1 cellular context compared by ENCODE assay signal in genomic region chr4:7042697-7043464, GRCh38.
A peak's percentile ranks its signal among the peaks of the same experiment; 100 is the strongest.
TF ChIP-seq lines count a peak whose summit lies in the region.

A gene with protein sequence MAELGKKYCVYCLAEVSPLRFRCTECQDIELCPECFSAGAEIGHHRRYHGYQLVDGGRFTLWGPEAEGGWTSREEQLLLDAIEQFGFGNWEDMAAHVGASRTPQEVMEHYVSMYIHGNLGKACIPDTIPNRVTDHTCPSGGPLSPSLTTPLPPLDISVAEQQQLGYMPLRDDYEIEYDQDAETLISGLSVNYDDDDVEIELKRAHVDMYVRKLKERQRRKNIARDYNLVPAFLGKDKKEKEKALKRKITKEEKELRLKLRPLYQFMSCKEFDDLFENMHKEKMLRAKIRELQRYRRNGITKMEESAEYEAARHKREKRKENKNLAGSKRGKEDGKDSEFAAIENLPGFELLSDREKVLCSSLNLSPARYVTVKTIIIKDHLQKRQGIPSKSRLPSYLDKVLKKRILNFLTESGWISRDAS (plus strand): TSS chr4:7043372. CDS start chr4:7043580, 208 bp downstream.

TF ChIP-seq in K562, 482 proteins besides CTCF, POLR2A, EP300 and RAD21 (continued from another document and continues in another):
- TF ChIP-seq, protein P1, sequence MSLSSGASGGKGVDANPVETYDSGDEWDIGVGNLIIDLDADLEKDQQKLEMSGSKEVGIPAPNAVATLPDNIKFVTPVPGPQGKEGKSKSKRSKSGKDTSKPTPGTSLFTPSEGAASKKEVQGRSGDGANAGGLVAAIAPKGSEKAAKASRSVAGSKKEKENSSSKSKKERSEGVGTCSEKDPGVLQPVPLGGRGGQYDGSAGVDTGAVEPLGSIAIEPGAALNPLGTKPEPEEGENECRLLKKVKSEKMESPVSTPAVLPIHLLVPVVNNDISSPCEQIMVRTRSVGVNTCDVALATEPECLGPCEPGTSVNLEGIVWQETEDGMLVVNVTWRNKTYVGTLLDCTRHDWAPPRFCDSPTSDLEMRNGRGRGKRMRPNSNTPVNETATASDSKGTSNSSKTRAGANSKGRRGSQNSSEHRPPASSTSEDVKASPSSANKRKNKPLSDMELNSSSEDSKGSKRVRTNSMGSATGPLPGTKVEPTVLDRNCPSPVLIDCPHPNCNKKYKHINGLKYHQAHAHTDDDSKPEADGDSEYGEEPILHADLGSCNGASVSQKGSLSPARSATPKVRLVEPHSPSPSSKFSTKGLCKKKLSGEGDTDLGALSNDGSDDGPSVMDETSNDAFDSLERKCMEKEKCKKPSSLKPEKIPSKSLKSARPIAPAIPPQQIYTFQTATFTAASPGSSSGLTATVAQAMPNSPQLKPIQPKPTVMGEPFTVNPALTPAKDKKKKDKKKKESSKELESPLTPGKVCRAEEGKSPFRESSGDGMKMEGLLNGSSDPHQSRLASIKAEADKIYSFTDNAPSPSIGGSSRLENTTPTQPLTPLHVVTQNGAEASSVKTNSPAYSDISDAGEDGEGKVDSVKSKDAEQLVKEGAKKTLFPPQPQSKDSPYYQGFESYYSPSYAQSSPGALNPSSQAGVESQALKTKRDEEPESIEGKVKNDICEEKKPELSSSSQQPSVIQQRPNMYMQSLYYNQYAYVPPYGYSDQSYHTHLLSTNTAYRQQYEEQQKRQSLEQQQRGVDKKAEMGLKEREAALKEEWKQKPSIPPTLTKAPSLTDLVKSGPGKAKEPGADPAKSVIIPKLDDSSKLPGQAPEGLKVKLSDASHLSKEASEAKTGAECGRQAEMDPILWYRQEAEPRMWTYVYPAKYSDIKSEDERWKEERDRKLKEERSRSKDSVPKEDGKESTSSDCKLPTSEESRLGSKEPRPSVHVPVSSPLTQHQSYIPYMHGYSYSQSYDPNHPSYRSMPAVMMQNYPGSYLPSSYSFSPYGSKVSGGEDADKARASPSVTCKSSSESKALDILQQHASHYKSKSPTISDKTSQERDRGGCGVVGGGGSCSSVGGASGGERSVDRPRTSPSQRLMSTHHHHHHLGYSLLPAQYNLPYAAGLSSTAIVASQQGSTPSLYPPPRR (CRISPR knock-in tag; IDR thresholded peaks at IDR 0.05; ENCODE audit: borderline replicate concordance), result 0 out of 2 replicates have a peak, but pooled peaks have one; percentile 59
- TF ChIP-seq BCOR (IDR thresholded peaks at IDR 0.05) (0 out of 2 replicates have a peak, but pooled peaks have one; percentile 7), ZHX1 (conservative IDR thresholded peaks at IDR 0.05; ENCODE audit: low read length) (no peak), ZNF41 (CRISPR knock-in tag; conservative IDR thresholded peaks at IDR 0.05) (no peak), ZBTB17 (CRISPR knock-in tag; IDR thresholded peaks at IDR 0.05) (no peak), HDAC1 (IDR thresholded peaks at IDR 0.05) (peak in 1 of 2 experiments; percentile 99; a peak in 2 of 4 replicates), RBBP5 (IDR thresholded peaks at IDR 0.05; ENCODE audit: borderline replicate concordance, insufficient read depth, low read length, poor library complexity, severe bottlenecking) (peak; percentile 77), GTF2E2 (tag; IDR thresholded peaks at IDR 0.05) (no peak), ZNF551 (CRISPR knock-in tag; IDR thresholded peaks at IDR 0.05) (no peak), NCOA6 (IDR thresholded peaks at IDR 0.05) (no peak), NFIC (IDR thresholded peaks at IDR 0.05) (no peak), CTCFL (IDR thresholded peaks at IDR 0.05; ENCODE audit: borderline replicate concordance, insufficient read depth, low read depth, low read length, poor library complexity, severe bottlenecking) (peak; percentile 74), ZNF444 (CRISPR knock-in tag; IDR thresholded peaks at IDR 0.05) (no peak), TAF7 (tag; IDR thresholded peaks at IDR 0.05) (no peak), HIVEP1 (CRISPR knock-in tag; IDR thresholded peaks at IDR 0.05) (no peak), NEUROD1 (IDR thresholded peaks at IDR 0.05; ENCODE audit: borderline replicate concordance, low read depth, low read length, partially characterized antibody) (peak; percentile 87), AFF4 (CRISPR knock-in tag; IDR thresholded peaks at IDR 0.05) (no peak), DNMT1 (IDR thresholded peaks at IDR 0.05) (no peak), HINFP (tag; conservative IDR thresholded peaks at IDR 0.05; ENCODE audit: low read depth) (no peak), STAT5A (IDR thresholded peaks at IDR 0.05; ENCODE audit: borderline replicate concordance, low read length) (no peak), ZBED1 (IDR thresholded peaks at IDR 0.05) (no peak), FOXO4 (CRISPR knock-in tag; IDR thresholded peaks at IDR 0.05) (no peak)
- TF ChIP-seq, protein P2, sequence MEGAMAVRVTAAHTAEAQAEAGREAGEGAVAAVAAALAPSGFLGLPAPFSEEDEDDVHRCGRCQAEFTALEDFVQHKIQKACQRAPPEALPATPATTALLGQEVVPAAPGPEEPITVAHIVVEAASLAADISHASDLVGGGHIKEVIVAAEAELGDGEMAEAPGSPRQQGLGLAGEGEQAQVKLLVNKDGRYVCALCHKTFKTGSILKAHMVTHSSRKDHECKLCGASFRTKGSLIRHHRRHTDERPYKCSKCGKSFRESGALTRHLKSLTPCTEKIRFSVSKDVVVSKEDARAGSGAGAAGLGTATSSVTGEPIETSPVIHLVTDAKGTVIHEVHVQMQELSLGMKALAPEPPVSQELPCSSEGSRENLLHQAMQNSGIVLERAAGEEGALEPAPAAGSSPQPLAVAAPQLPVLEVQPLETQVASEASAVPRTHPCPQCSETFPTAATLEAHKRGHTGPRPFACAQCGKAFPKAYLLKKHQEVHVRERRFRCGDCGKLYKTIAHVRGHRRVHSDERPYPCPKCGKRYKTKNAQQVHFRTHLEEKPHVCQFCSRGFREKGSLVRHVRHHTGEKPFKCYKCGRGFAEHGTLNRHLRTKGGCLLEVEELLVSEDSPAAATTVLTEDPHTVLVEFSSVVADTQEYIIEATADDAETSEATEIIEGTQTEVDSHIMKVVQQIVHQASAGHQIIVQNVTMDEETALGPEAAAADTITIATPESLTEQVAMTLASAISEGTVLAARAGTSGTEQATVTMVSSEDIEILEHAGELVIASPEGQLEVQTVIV (CRISPR knock-in tag; IDR thresholded peaks at IDR 0.05; ENCODE audit: borderline replicate concordance), result no peak
- TF ChIP-seq, protein P3, sequence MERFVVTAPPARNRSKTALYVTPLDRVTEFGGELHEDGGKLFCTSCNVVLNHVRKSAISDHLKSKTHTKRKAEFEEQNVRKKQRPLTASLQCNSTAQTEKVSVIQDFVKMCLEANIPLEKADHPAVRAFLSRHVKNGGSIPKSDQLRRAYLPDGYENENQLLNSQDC (CRISPR knock-in tag; IDR thresholded peaks at IDR 0.05), result no peak
- TF ChIP-seq, protein P4, sequence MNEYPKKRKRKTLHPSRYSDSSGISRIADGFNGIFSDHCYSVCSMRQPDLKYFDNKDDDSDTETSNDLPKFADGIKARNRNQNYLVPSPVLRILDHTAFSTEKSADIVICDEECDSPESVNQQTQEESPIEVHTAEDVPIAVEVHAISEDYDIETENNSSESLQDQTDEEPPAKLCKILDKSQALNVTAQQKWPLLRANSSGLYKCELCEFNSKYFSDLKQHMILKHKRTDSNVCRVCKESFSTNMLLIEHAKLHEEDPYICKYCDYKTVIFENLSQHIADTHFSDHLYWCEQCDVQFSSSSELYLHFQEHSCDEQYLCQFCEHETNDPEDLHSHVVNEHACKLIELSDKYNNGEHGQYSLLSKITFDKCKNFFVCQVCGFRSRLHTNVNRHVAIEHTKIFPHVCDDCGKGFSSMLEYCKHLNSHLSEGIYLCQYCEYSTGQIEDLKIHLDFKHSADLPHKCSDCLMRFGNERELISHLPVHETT (CRISPR knock-in tag; conservative IDR thresholded peaks at IDR 0.05 in 1 of 2, IDR thresholded peaks at IDR 0.05 in 1 of 2), result no peak; a peak in 1 of 4 replicates
- TF ChIP-seq, protein P5, sequence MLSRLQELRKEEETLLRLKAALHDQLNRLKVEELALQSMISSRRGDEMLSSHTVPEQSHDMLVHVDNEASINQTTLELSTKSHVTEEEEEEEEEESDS (CRISPR knock-in tag; IDR thresholded peaks at IDR 0.05), result no peak
